In genomic region chr7:36045830-36046341, GRCh38 we compare ENCODE assay signal across 19 cellular contexts.
DNase-seq lines count a peak whose midpoint lies in the region; ATAC-seq and TF ChIP-seq lines count a peak whose summit lies in the region.
"Had no signal": no experiment of that assay in that cellular context is flagged by ENCODE, and none has a peak within 500 bp of the region (broad histone marks: within the 10 kb centered on the region; RNA-seq: fewer than 3 reads in every experiment).

No MANE protein-coding gene starts in this region.

- H3K27me3 ChIP-seq in Panc1 (ENCODE audit: control insufficient read depth, insufficient read depth, low read length) (no peaks in the 10 kb centered on the region), tibial artery (no peaks in the 10 kb centered on the region)
- H3K27me3 ChIP-seq: foreskin keratinocyte had no signal

- no peak for ATAC-seq in Panc1
- ATAC-seq in left lobe of liver = peak; percentile 31
- no peak for ATAC-seq in GM19452 (IDR thresholded peaks at IDR 0.05; ENCODE audit: unreplicated experiment)
- ATAC-seq: CD8-positive, alpha-beta T cell; effector memory CD8-positive, alpha-beta T cell; foreskin keratinocyte had no signal

- H3K36me3 Mint-ChIP-seq in progenitor cell of endocrine pancreas (ENCODE audit: insufficient read depth) = no peaks in the 10 kb centered on the region
- H3K36me3 Mint-ChIP-seq: CD8-positive, alpha-beta T cell had no signal

- in situ Hi-C loops in Panc1 (cut with HindIII; ENCODE audit: low pct_unique_long_range_greater_than_20kb, low sequenced_read_pairs) = no loop called here

- peak overlapping the region; percentile 11; the same call in 1 of the 2 replicates for H3K27ac ChIP-seq in Panc1 (ENCODE audit: low read length)
- peak overlapping the region; percentile 63 to 71 for H3K27ac ChIP-seq in tibial artery
- H3K27ac ChIP-seq: foreskin keratinocyte, VCaP had no signal

- CTCF ChIA-PET in Panc1 (lab: Charles Lee) = no interaction called here

- no peak overlapping the region for H3K4me3 Mint-ChIP-seq in progenitor cell of endocrine pancreas (ENCODE audit: low read depth)
- H3K4me3 Mint-ChIP-seq: CD8-positive, alpha-beta T cell; effector memory CD8-positive, alpha-beta T cell had no signal

- POLR2A ChIA-PET in Panc1 (lab: Charles Lee) = no interaction called here

- H3K4me1 ChIP-seq in Panc1 (ENCODE audit: control insufficient read depth, insufficient read depth, low read length) (peaks cover 14% of the 10 kb centered on the region), tibial artery (peaks cover 0 to 59% (median 49%) of the 10 kb centered on the region in 4 donors)

- H3K4me3 ChIP-seq in Panc1 (ENCODE audit: low read depth in 2 of 2, low read length in 2 of 2) (no peak overlapping the region), tibial artery (no peak overlapping the region)

- H3K27ac Mint-ChIP-seq in progenitor cell of endocrine pancreas = no peak overlapping the region
- H3K27ac Mint-ChIP-seq: CD8-positive, alpha-beta T cell; effector memory CD8-positive, alpha-beta T cell had no signal

- H3K36me3 ChIP-seq in Panc1 (ENCODE audit: control insufficient read depth, insufficient read depth, low read length) (no peaks in the 10 kb centered on the region), tibial artery (no peaks in the 10 kb centered on the region)

- BruUV-seq in Panc1 (replicated peaks; lab: Mats Ljungman, UMichigan) = no TSS peak

- intact Hi-C loops in Panc1 (cut with micrococcal nuclease; ENCODE audit: unreplicated experiment) = no loop called here
- intact Hi-C loops in tibial artery (cut with DNase I; ENCODE audit: low total_unique reads) = no loop called here

- H3K4me1 Mint-ChIP-seq in progenitor cell of endocrine pancreas (ENCODE audit: low read depth) = no peaks in the 10 kb centered on the region

- H3K9me3 Mint-ChIP-seq in progenitor cell of endocrine pancreas (ENCODE audit: low read depth) = no peaks in the 10 kb centered on the region
- H3K9me3 Mint-ChIP-seq: CD8-positive, alpha-beta T cell; effector memory CD8-positive, alpha-beta T cell had no signal

- peak; percentile 28 for DNase-seq in NCI-H2227 (lab: John Stamatoyannopoulos, UW; ENCODE audit: unreplicated experiment)
- no peak for DNase-seq in NCI-H2227 treated with DMSO at 0.1 percent for 48 hours (lab: John Stamatoyannopoulos, UW)
- DNase-seq in Panc1 (ENCODE audit: low read depth, low spot score) = no peak
- no peak for DNase-seq in left lobe of liver (ENCODE audit: low spot score)
- DNase-seq in tibial artery = peak in 1 of 2 donors; percentile 56
- no peak for DNase-seq in progenitor cell of endocrine pancreas (ENCODE audit: low spot score, unreplicated experiment)
- no peak for DNase-seq in dermis blood vessel endothelial cell
- DNase-seq: activated naive CD4-positive, alpha-beta T cell; CD8-positive, alpha-beta T cell; effector memory CD8-positive, alpha-beta T cell; foreskin keratinocyte; GOT3; kidney; NCI-H146; NCI-H748 treated with DMSO at 0.1 percent for 48 hours; SK-N-SH; stimulated activated naive CD4-positive, alpha-beta T cell had no signal

- no peak for TF ChIP-seq CTCF in Panc1 (IDR thresholded peaks at IDR 0.05)
- TF ChIP-seq CTCF in tibial artery (IDR thresholded peaks at IDR 0.05) = no peak
- TF ChIP-seq CTCF in progenitor cell of endocrine pancreas (IDR thresholded peaks at IDR 0.05; ENCODE audit: unreplicated experiment) = no peak

- H3K9me3 ChIP-seq in Panc1 (ENCODE audit: control insufficient read depth, insufficient read depth, low read depth, low read length) = no peaks in the 10 kb centered on the region
- H3K9me3 ChIP-seq in tibial artery = no peaks in the 10 kb centered on the region
- H3K9me3 ChIP-seq: SK-N-SH had no signal

- H3K27me3 Mint-ChIP-seq in progenitor cell of endocrine pancreas = peaks cover 6% of the 10 kb centered on the region
